In genomic region chr7:97971990-97972943, GRCh38 we compare ENCODE assay signal across 1 cellular context.
A peak's percentile ranks its signal among the peaks of the same experiment; 100 is the strongest.
TF ChIP-seq lines count a peak whose summit lies in the region.

No MANE protein-coding gene starts in this region.

TF ChIP-seq in K562, 482 proteins besides CTCF, POLR2A, EP300 and RAD21 (continued from another document and continues in another):
- TF ChIP-seq ZNF785 (CRISPR knock-in tag; IDR thresholded peaks at IDR 0.05), result no peak
- TF ChIP-seq HDAC3 (IDR thresholded peaks at IDR 0.05; ENCODE audit: borderline replicate concordance, partially characterized antibody), result no peak
- no peak for TF ChIP-seq ZNF75A (CRISPR knock-in tag; IDR thresholded peaks at IDR 0.05)
- TF ChIP-seq TCF3 (CRISPR knock-in tag; IDR thresholded peaks at IDR 0.05), result no peak
- TF ChIP-seq SOX6 (IDR thresholded peaks at IDR 0.05), result peak; percentile 63; the same call in 1 of the 2 replicates
- peak; percentile 54 for TF ChIP-seq RBM22 (IDR thresholded peaks at IDR 0.05; ENCODE audit: low read depth, low read length, poor library complexity, severe bottlenecking)
- TF ChIP-seq TSHZ1 (CRISPR knock-in tag; IDR thresholded peaks at IDR 0.05), result no peak
- no peak for TF ChIP-seq ZNF277 (CRISPR knock-in tag; IDR thresholded peaks at IDR 0.05; ENCODE audit: borderline replicate concordance)
- no peak for TF ChIP-seq HIVEP1 (CRISPR knock-in tag; IDR thresholded peaks at IDR 0.05)
- TF ChIP-seq SNIP1 (IDR thresholded peaks at IDR 0.05; ENCODE audit: low read depth), result no peak
- TF ChIP-seq PCBP2 (IDR thresholded peaks at IDR 0.05; ENCODE audit: low read depth, low read length, poor library complexity, severe bottlenecking), result no peak
- no peak for TF ChIP-seq ZNF12 (CRISPR knock-in tag; IDR thresholded peaks at IDR 0.05)
- TF ChIP-seq ZBTB1 (CRISPR knock-in tag; IDR thresholded peaks at IDR 0.05; ENCODE audit: borderline replicate concordance, low read depth), result no peak
- TF ChIP-seq GTF2B (IDR thresholded peaks at IDR 0.05; ENCODE audit: extremely low read depth, insufficient read length), result no peak
- TF ChIP-seq ZNF589 (CRISPR knock-in tag; IDR thresholded peaks at IDR 0.05; ENCODE audit: low read depth), result peak; percentile 52; the same call in 1 of the 2 replicates
- no peak for TF ChIP-seq ZNF134 (CRISPR knock-in tag; conservative IDR thresholded peaks at IDR 0.05)
- TF ChIP-seq MGA (IDR thresholded peaks at IDR 0.05), result peak; percentile 67
- no peak for TF ChIP-seq CEBPZ (IDR thresholded peaks at IDR 0.05; ENCODE audit: borderline replicate concordance, low read depth, low read length)
- TF ChIP-seq PHTF2 (CRISPR knock-in tag; IDR thresholded peaks at IDR 0.05), result no peak
- TF ChIP-seq ATF2 (CRISPR knock-in tag; IDR thresholded peaks at IDR 0.05), result no peak
- TF ChIP-seq PBX2 (CRISPR knock-in tag; IDR thresholded peaks at IDR 0.05; ENCODE audit: low read depth), result no peak
- no peak for TF ChIP-seq PBX2 (tag; conservative IDR thresholded peaks at IDR 0.05; ENCODE audit: low read depth)
- peak; percentile 98 for TF ChIP-seq CBX1 (IDR thresholded peaks at IDR 0.05; ENCODE audit: low read depth)
- peak; percentile 88 for TF ChIP-seq POLR2AphosphoS5 (IDR thresholded peaks at IDR 0.05; ENCODE audit: control insufficient read depth, insufficient read depth, low read depth, low read length)
- no peak for TF ChIP-seq RBM17 (IDR thresholded peaks at IDR 0.05; ENCODE audit: borderline replicate concordance, low read depth, low read length)
- TF ChIP-seq SRSF7 (optimal IDR thresholded peaks at IDR 0.05; ENCODE audit: low read depth, low read length), result no peak
- no peak for TF ChIP-seq ZNF143 (CRISPR knock-in tag; IDR thresholded peaks at IDR 0.05)
